20 cellular contexts compared by ENCODE assay signal in the genomic region with DNA sequence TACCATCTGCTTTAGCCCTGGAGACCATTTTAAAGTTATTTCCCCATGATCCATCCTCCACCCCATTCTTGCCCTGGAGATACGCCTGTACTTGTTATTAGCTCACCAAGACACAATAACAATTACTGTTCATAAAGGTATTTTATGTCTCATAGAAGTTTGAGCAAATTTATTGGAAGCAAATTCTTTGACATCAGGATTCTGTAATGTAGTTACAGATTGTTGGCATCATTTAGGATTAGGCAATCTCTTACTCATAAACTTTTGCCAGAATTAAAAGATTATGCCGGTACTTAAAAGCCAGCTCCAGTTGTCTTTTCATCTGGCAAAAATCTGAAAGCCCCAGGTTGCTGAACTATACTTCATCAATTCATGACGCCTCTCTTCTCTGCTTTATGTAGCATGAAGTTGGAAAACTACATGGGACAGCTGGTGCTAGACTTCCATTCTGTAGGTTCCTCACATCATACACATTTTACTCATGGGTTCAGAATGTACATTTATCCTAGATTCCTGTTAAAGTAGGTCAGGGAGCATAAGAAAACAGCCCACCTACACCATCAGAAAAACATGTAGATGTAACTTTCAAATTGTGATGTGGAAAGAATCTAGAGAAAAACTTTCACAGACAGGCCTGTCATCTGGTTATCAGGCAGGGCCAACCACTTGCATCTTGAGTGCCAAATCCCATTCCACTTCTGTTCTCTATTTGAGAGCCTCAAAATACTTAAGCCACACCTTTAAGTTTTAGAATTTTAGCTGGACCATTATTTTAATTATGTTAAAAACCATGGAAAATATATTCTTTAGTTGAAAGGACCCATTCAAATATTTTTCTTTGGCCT. TPM values are rescaled to one million over a fixed set of nuclear protein-coding genes. Genes with fewer than 3 reads are reported as not detected.
DNase-seq lines count a peak whose midpoint lies in the region; ATAC-seq and TF ChIP-seq lines count a peak whose summit lies in the region.
"Had no signal": no experiment of that assay in that cellular context is flagged by ENCODE, and none has a peak within 500 bp of the region (broad histone marks: within the 10 kb centered on the region; RNA-seq: fewer than 3 reads in every experiment).

No MANE protein-coding gene starts in this region.

- DNase-seq in GM04504 (ENCODE audit: low read depth) = peak; percentile 52
- peak; percentile 64 for DNase-seq in NCI-H69 (lab: John Stamatoyannopoulos, UW)
- DNase-seq in omental fat pad (ENCODE audit: low spot score) = no peak
- DNase-seq in NCI-H510A treated with DMSO at 0.1 percent for 48 hours (lab: John Stamatoyannopoulos, UW) = no peak
- no peak for DNase-seq in NCI-H774 (lab: John Stamatoyannopoulos, UW)
- DNase-seq in KBM-7 = no peak
- no peak for DNase-seq in T-helper 2 cell treated with Interferon-gamma antibody and Interleukin-4, amounts not matched to agents 5 μg/mL and 100 μg/mL, for 36 hours (ENCODE audit: low spot score)
- DNase-seq: AML-193; CD4-positive, CD25-positive, alpha-beta regulatory T cell; DMS79 treated with DMSO at 0.1 percent for 48 hours; GDM1; GOT3; KG1; MM.1S; NCI-H1105; NCI-H187; NCI-H510A; NK-92 treated with Interleukin-12 subunit alpha and Interleukin-12 subunit beta, amount 100 ng/mL, for 24 hours had no signal

- TF ChIP-seq CTCF in omental fat pad (IDR thresholded peaks at IDR 0.05) = no peak

- no peak overlapping the region for H3K4me3 Mint-ChIP-seq in T-helper 2 cell treated with Interferon-gamma antibody and Interleukin-4, amounts not matched to agents 5 μg/mL and 100 μg/mL, for 36 hours
- H3K4me3 Mint-ChIP-seq: CD4-positive, CD25-positive, alpha-beta regulatory T cell had no signal

- in situ Hi-C loops in KBM-7 (cut with MboI; ENCODE audit: low pct_unique_long_range_greater_than_20kb, low sequenced_read_pairs) = no loop called here

- H3K36me3 Mint-ChIP-seq in T-helper 2 cell treated with Interferon-gamma antibody and Interleukin-4, amounts not matched to agents 5 μg/mL and 100 μg/mL, for 36 hours (ENCODE audit: low read depth) = no peaks in the 10 kb centered on the region
- H3K36me3 Mint-ChIP-seq: CD4-positive, CD25-positive, alpha-beta regulatory T cell had no signal

- ATAC-seq in esophagus mucosa (peak; percentile 90), omental fat pad (ENCODE audit: low FRiP score) (peak; percentile 91)
- ATAC-seq: A549 had no signal

- H3K9me3 Mint-ChIP-seq in T-helper 2 cell treated with Interferon-gamma antibody and Interleukin-4, amounts not matched to agents 5 μg/mL and 100 μg/mL, for 36 hours = peaks cover 5% of the 10 kb centered on the region

- no peak overlapping the region for H3K27ac Mint-ChIP-seq in T-helper 2 cell treated with Interferon-gamma antibody and Interleukin-4, amounts not matched to agents 5 μg/mL and 100 μg/mL, for 36 hours
- H3K27ac Mint-ChIP-seq: CD4-positive, CD25-positive, alpha-beta regulatory T cell had no signal

- no peaks in the 10 kb centered on the region for H3K4me1 Mint-ChIP-seq in T-helper 2 cell treated with Interferon-gamma antibody and Interleukin-4, amounts not matched to agents 5 μg/mL and 100 μg/mL, for 36 hours (ENCODE audit: low read depth)
- H3K4me1 Mint-ChIP-seq: CD4-positive, CD25-positive, alpha-beta regulatory T cell had no signal

- peaks cover 2% of the 10 kb centered on the region for H3K27me3 Mint-ChIP-seq in T-helper 2 cell treated with Interferon-gamma antibody and Interleukin-4, amounts not matched to agents 5 μg/mL and 100 μg/mL, for 36 hours (ENCODE audit: low read depth)

RNA-seq across cellular contexts. Expression of gene ATP10B, which starts 14.0 kb away (rescaled TPM):
- total RNA-seq in esophagus mucosa (12.1 TPM), omental fat pad (under 1 TPM in 2 of 4 donors, not detected in 2; 0.12 to 0.13 TPM)
- total RNA-seq: CD4-positive, CD25-positive, alpha-beta regulatory T cell had no signal

Comparison
In these comparisons a context has a peak if more than half of its experiments do, and no peak if none do; other contexts are left out.
1. DNase-seq: peak in GM04504 (single experiment) and NCI-H69 (single experiment); none in omental fat pad (single experiment), NCI-H510A treated with DMSO at 0.1 percent for 48 hours (single experiment), NCI-H774 (single experiment), KBM-7 (single experiment) and T-helper 2 cell treated with Interferon-gamma antibody and Interleukin-4, amounts not matched to agents 5 μg/mL and 100 μg/mL, for 36 hours (single experiment).
2. RNA of gene ATP10B, which starts 14.0 kb away (total RNA-seq): 12.1 TPM in esophagus mucosa (single experiment); 0.12 to 0.13 TPM in omental fat pad; every median in the first group is over 10 times any median in the second.